ENCODE assay signal across 1 cellular context in genomic region chr15:25438601-25439455, GRCh38.
A peak's percentile ranks its signal among the peaks of the same experiment; 100 is the strongest.
TF ChIP-seq lines count a peak whose summit lies in the region.

TSS of gene UBE3A (minus strand) at chr15:25439024. CDS start at chr15:25409107, 29,917 bp downstream.

TF ChIP-seq in HepG2, 621 proteins besides CTCF, POLR2A, EP300 and RAD21 (continued from another document):
- TF ChIP-seq PATZ1 (CRISPR knock-in tag; IDR thresholded peaks at IDR 0.05) (0 out of 2 replicates have a peak, but pooled peaks have one; percentile 53), PHF8 (CRISPR knock-in tag; IDR thresholded peaks at IDR 0.05) (peak; percentile 75), ZMYM4 (CRISPR knock-in tag; IDR thresholded peaks at IDR 0.05) (peak; percentile 92), BHLHE40 (IDR thresholded peaks at IDR 0.05; ENCODE audit: low read length) (peak; percentile 71), ZNF468 (CRISPR knock-in tag; IDR thresholded peaks at IDR 0.05) (no peak), ZNF781 (CRISPR knock-in tag; IDR thresholded peaks at IDR 0.05; ENCODE audit: borderline replicate concordance, not compliant biosample characterization) (no peak), ZNF501 (CRISPR knock-in tag; IDR thresholded peaks at IDR 0.05) (0 out of 2 replicates have a peak, but pooled peaks have one; percentile 30), KDM5B (CRISPR knock-in tag; IDR thresholded peaks at IDR 0.05; ENCODE audit: borderline replicate concordance) (peak; percentile 42; the same call in 1 of the 2 replicates), ATF2 (CRISPR knock-in tag; IDR thresholded peaks at IDR 0.05) (peak; percentile 37; the same call in 1 of the 2 replicates), NR3C1 (CRISPR knock-in tag; IDR thresholded peaks at IDR 0.05) (0 out of 2 replicates have a peak, but pooled peaks have one; percentile 19), AGO1 (IDR thresholded peaks at IDR 0.05; ENCODE audit: low read depth, low read length, poor library complexity, severe bottlenecking) (peak; percentile 11), ZEB1 (IDR thresholded peaks at IDR 0.05; ENCODE audit: insufficient replicate concordance, low read depth) (no peak), KAT2B (IDR thresholded peaks at IDR 0.05; ENCODE audit: borderline replicate concordance, low read depth, low read length) (no peak), ZNF580 (CRISPR knock-in tag; IDR thresholded peaks at IDR 0.05; ENCODE audit: borderline replicate concordance, low read depth) (peak; percentile 33; the same call in 1 of the 2 replicates), GTF3A (CRISPR knock-in tag; conservative IDR thresholded peaks at IDR 0.05) (no peak), POGZ (CRISPR knock-in tag; IDR thresholded peaks at IDR 0.05) (peak; percentile 84), JUND (CRISPR knock-in tag; IDR thresholded peaks at IDR 0.05) (no peak), ZBTB8A (CRISPR knock-in tag; IDR thresholded peaks at IDR 0.05; ENCODE audit: borderline replicate concordance, low read depth) (no peak), ZNF205 (CRISPR knock-in tag; IDR thresholded peaks at IDR 0.05) (0 out of 2 replicates have a peak, but pooled peaks have one; percentile 20), KLF15 (CRISPR knock-in tag; IDR thresholded peaks at IDR 0.05; ENCODE audit: borderline replicate concordance) (no peak), ZNF556 (CRISPR knock-in tag; IDR thresholded peaks at IDR 0.05; ENCODE audit: borderline replicate concordance) (no peak), YEATS4 (CRISPR knock-in tag; IDR thresholded peaks at IDR 0.05; ENCODE audit: borderline replicate concordance) (peak; percentile 39)
- TF ChIP-seq, protein P1, sequence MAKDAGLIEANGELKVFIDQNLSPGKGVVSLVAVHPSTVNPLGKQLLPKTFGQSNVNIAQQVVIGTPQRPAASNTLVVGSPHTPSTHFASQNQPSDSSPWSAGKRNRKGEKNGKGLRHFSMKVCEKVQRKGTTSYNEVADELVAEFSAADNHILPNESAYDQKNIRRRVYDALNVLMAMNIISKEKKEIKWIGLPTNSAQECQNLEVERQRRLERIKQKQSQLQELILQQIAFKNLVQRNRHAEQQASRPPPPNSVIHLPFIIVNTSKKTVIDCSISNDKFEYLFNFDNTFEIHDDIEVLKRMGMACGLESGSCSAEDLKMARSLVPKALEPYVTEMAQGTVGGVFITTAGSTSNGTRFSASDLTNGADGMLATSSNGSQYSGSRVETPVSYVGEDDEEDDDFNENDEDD (CRISPR knock-in tag; IDR thresholded peaks at IDR 0.05; ENCODE audit: borderline replicate concordance): peak; percentile 33; the same call in 1 of the 2 replicates
- TF ChIP-seq, protein P2, sequence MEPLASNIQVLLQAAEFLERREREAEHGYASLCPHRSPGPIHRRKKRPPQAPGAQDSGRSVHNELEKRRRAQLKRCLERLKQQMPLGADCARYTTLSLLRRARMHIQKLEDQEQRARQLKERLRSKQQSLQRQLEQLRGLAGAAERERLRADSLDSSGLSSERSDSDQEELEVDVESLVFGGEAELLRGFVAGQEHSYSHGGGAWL (CRISPR knock-in tag; IDR thresholded peaks at IDR 0.05): peak; percentile 36; the same call in 1 of the 2 replicates
- TF ChIP-seq, protein P3, sequence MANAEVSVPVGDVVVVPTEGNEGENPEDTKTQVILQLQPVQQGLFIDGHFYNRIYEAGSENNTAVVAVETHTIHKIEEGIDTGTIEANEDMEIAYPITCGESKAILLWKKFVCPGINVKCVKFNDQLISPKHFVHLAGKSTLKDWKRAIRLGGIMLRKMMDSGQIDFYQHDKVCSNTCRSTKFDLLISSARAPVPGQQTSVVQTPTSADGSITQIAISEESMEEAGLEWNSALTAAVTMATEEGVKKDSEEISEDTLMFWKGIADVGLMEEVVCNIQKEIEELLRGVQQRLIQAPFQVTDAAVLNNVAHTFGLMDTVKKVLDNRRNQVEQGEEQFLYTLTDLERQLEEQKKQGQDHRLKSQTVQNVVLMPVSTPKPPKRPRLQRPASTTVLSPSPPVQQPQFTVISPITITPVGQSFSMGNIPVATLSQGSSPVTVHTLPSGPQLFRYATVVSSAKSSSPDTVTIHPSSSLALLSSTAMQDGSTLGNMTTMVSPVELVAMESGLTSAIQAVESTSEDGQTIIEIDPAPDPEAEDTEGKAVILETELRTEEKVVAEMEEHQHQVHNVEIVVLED (CRISPR knock-in tag; IDR thresholded peaks at IDR 0.05; ENCODE audit: borderline replicate concordance): peak; percentile 70
- TF ChIP-seq, protein P4, sequence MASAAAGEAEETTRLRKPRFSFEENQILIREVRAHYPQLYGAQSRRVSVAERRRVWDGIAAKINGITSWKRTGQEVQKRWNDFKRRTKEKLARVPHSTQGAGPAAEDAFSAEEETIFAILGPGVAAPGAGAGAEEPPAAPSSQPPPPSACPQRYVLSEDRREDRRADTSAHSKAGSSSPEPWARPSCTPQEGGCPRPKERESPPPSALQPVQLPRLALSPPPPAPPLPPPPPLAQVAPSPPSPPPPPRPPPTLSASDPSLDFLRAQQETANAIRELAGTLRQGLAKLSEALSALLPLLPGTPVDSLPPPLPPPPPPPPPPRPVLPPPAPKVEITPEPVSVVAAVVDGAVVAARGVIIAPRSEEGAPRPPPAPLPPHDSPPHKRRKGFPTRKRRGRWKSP (CRISPR knock-in tag; IDR thresholded peaks at IDR 0.05): peak; percentile 45; the same call in 1 of the 2 replicates
